9 cellular contexts compared by ENCODE assay signal in genomic region chr5:124745367-124746251, GRCh38. TPM values are rescaled to one million over a fixed set of nuclear protein-coding genes. Genes with fewer than 3 reads are reported as not detected.
DNase-seq lines count a peak whose midpoint lies in the region; ATAC-seq and TF ChIP-seq lines count a peak whose summit lies in the region.
"Had no signal": no experiment of that assay in that cellular context is flagged by ENCODE, and none has a peak within 500 bp of the region (broad histone marks: within the 10 kb centered on the region; RNA-seq: fewer than 3 reads in every experiment).

No MANE protein-coding gene starts in this region.

- H3K9me3 ChIP-seq in ovary = no peaks in the 10 kb centered on the region

- no peak for TF ChIP-seq CTCF in GM12864 (IDR thresholded peaks at IDR 0.05; ENCODE audit: low read depth, low read length, missing control alignments)
- TF ChIP-seq CTCF in ovary (IDR thresholded peaks at IDR 0.05) = no peak
- no peak for TF ChIP-seq CTCF in chondrocyte (IDR thresholded peaks at IDR 0.05)

- H3K27me3 ChIP-seq in ovary = no peaks in the 10 kb centered on the region

- no peaks in the 10 kb centered on the region for H3K9me3 Mint-ChIP-seq in chondrocyte (ENCODE audit: low read depth)
- no peaks in the 10 kb centered on the region for H3K9me3 Mint-ChIP-seq in activated CD4-positive, alpha-beta memory T cell treated with anti-CD3 and anti-CD28 coated beads for 36 hours

- WGBS in ovary, 3 donors = 13 to 34% (median 16%) methylated on average over 5 of the region's 5 CpGs

- H3K27ac Mint-ChIP-seq in chondrocyte (ENCODE audit: unreplicated experiment) = no peak overlapping the region
- H3K27ac Mint-ChIP-seq in activated CD4-positive, alpha-beta memory T cell treated with anti-CD3 and anti-CD28 coated beads for 36 hours = no peak overlapping the region

- H3K4me3 Mint-ChIP-seq in chondrocyte (ENCODE audit: unreplicated experiment) = no peak overlapping the region
- no peak overlapping the region for H3K4me3 Mint-ChIP-seq in activated CD4-positive, alpha-beta memory T cell treated with anti-CD3 and anti-CD28 coated beads for 36 hours

- intact Hi-C loops in ovary (cut with DNase I) = loop anchor here in 1 of 4 donors (10.0 kb wide), 1 partner anchor 91 kb away; no protein-coding TSS in a partner anchor
- intact Hi-C loops in activated CD4-positive, alpha-beta memory T cell treated with anti-CD3 and anti-CD28 coated beads for 36 hours (cut with micrococcal nuclease) = no loop called here

- no peak for TF ChIP-seq EP300 in ovary (IDR thresholded peaks at IDR 0.05)

- H3K27me3 Mint-ChIP-seq in chondrocyte (ENCODE audit: low read depth) = no peaks in the 10 kb centered on the region
- peaks cover 31% of the 10 kb centered on the region for H3K27me3 Mint-ChIP-seq in activated CD4-positive, alpha-beta memory T cell treated with anti-CD3 and anti-CD28 coated beads for 36 hours

- H3K4me3 ChIP-seq in GM12864 (ENCODE audit: low read depth, low read length) (peak overlapping the region; percentile 70), ovary (peak overlapping the region; percentile 69)

- ATAC-seq in GM18868 (IDR thresholded peaks at IDR 0.05; ENCODE audit: unreplicated experiment) (no peak), GM21737 (IDR thresholded peaks at IDR 0.05; ENCODE audit: unreplicated experiment) (no peak)

- POLR2A ChIA-PET in activated CD4-positive, alpha-beta memory T cell treated with anti-CD3 and anti-CD28 coated beads for 36 hours (lab: Charles Lee) = no interaction called here

- H3K4me1 ChIP-seq in ovary (ENCODE audit: insufficient read depth) = peaks cover 10% of the 10 kb centered on the region

- no peaks in the 10 kb centered on the region for H3K36me3 ChIP-seq in ovary

- CTCF ChIA-PET in activated CD4-positive, alpha-beta memory T cell treated with anti-CD3 and anti-CD28 coated beads for 36 hours (lab: Charles Lee) = no interaction called here

- DNase-seq in GM12864 (ENCODE audit: low read depth) (no peak), NCI-H82 treated with DMSO at 0.1 percent for 48 hours (lab: John Stamatoyannopoulos, UW; ENCODE audit: unreplicated experiment) (peak; percentile 38), erythroblast (lab: John Stamatoyannopoulos, UW) (peak; percentile 4 to 5), ovary (peak in 1 of 5 donors; percentile 16), chondrocyte (ENCODE audit: low spot score) (no peak)
- DNase-seq in activated CD4-positive, alpha-beta memory T cell treated with anti-CD3 and anti-CD28 coated beads for 36 hours = no peak

- H3K27ac ChIP-seq in ovary = peak overlapping the region; percentile 62 to 87
- H3K27ac ChIP-seq: KMS-11 had no signal

- TF ChIP-seq POLR2A in erythroblast (IDR thresholded peaks at IDR 0.05; ENCODE audit: low read length) (no peak), ovary (IDR thresholded peaks at IDR 0.05) (no peak)

- H3K36me3 Mint-ChIP-seq in chondrocyte (ENCODE audit: low read depth) = no peaks in the 10 kb centered on the region
- no peaks in the 10 kb centered on the region for H3K36me3 Mint-ChIP-seq in activated CD4-positive, alpha-beta memory T cell treated with anti-CD3 and anti-CD28 coated beads for 36 hours

- H3K4me1 Mint-ChIP-seq in chondrocyte (ENCODE audit: low read depth) = peaks cover 18% of the 10 kb centered on the region
- H3K4me1 Mint-ChIP-seq in activated CD4-positive, alpha-beta memory T cell treated with anti-CD3 and anti-CD28 coated beads for 36 hours (ENCODE audit: low read depth) = peaks cover 6% of the 10 kb centered on the region

RNA-seq across cellular contexts. Expression of gene ZNF608, which starts 0.8 kb away (rescaled TPM):
- total RNA-seq in ovary = 10 to 100 TPM; 11.1 to 26.8 (median 15.5) TPM
- polyA plus RNA-seq in ovary = 10 to 100 TPM in 1 of 2 donors, 1 to 10 TPM in 1; 7.5 to 10.5 TPM
- 20.7 to 36.3 TPM (median 23.8 TPM) in 3 replicates for total RNA-seq in chondrocyte
- total RNA-seq in activated CD4-positive, alpha-beta memory T cell treated with anti-CD3 and anti-CD28 coated beads for 36 hours = not detected

Comparison
In these comparisons a context has a peak if more than half of its experiments do, and no peak if none do; other contexts are left out.
1. DNase-seq: peak in NCI-H82 treated with DMSO at 0.1 percent for 48 hours (single experiment) and erythroblast (2 of 2); none in GM12864 (single experiment), chondrocyte (single experiment) and activated CD4-positive, alpha-beta memory T cell treated with anti-CD3 and anti-CD28 coated beads for 36 hours (single experiment).
2. RNA of gene ZNF608, which starts 0.8 kb away (total RNA-seq): 20.7 to 36.3 TPM in chondrocyte and 11.1 to 26.8 TPM in ovary; not detected in activated CD4-positive, alpha-beta memory T cell treated with anti-CD3 and anti-CD28 coated beads for 36 hours; every median in the first group is over 10 times any median in the second.